ENCODE assay signal across 10 cellular contexts in genomic region chr5:398475-399295, GRCh38. TPM values are rescaled to one million over a fixed set of nuclear protein-coding genes. Genes with fewer than 3 reads are reported as not detected.
A peak's percentile ranks its signal among the peaks of the same experiment; 100 is the strongest.
DNase-seq lines count a peak whose midpoint lies in the region; ATAC-seq and TF ChIP-seq lines count a peak whose summit lies in the region.
"Had no signal": no experiment of that assay in that cellular context is flagged by ENCODE, and none has a peak within 500 bp of the region (broad histone marks: within the 10 kb centered on the region; RNA-seq: fewer than 3 reads in every experiment).

No MANE protein-coding gene starts in this region.

- H3K4me3 ChIP-seq in OCI-LY1 (ENCODE audit: low read depth, low read length, poor library complexity, severe bottlenecking) (peak overlapping the region; percentile 33), hepatocyte (no peak overlapping the region), upper lobe of right lung (no peak overlapping the region)

- H3K9me3 ChIP-seq in OCI-LY1 (ENCODE audit: low read length), result no peaks in the 10 kb centered on the region
- H3K9me3 ChIP-seq in hepatocyte (ENCODE audit: low read depth), result no peaks in the 10 kb centered on the region
- no peaks in the 10 kb centered on the region for H3K9me3 ChIP-seq in upper lobe of right lung
- H3K9me3 ChIP-seq: tibial artery had no signal

- H3K9me2 ChIP-seq in OCI-LY1 (ENCODE audit: low read depth, low read length) (no peaks in the 10 kb centered on the region), hepatocyte (replicated peaks; ENCODE audit: insufficient read depth) (no peaks in the 10 kb centered on the region)

- H3K79me2 ChIP-seq in OCI-LY1 (ENCODE audit: insufficient read depth, low read length), result no peaks in the 10 kb centered on the region
- no peaks in the 10 kb centered on the region for H3K79me2 ChIP-seq in hepatocyte

- no peak for TF ChIP-seq CTCF in OCI-LY1 (IDR thresholded peaks at IDR 0.05; ENCODE audit: low read length)
- TF ChIP-seq CTCF in hepatocyte (IDR thresholded peaks at IDR 0.05; ENCODE audit: poor library complexity), result no peak
- TF ChIP-seq CTCF in upper lobe of right lung (IDR thresholded peaks at IDR 0.05), result no peak

- H3K27me3 ChIP-seq in OCI-LY1 (ENCODE audit: insufficient read depth, low read length), result no peaks in the 10 kb centered on the region
- H3K27me3 ChIP-seq in hepatocyte, result no peaks in the 10 kb centered on the region
- no peaks in the 10 kb centered on the region for H3K27me3 ChIP-seq in upper lobe of right lung

- intact Hi-C loops in left cardiac atrium (cut with DNase I), result no loop called here
- intact Hi-C loops in left ventricle myocardium superior (cut with micrococcal nuclease), result no loop called here
- intact Hi-C loops in upper lobe of right lung (cut with DNase I), result no loop called here

- ATAC-seq in left cardiac atrium, result no peak
- ATAC-seq in left ventricle myocardium superior, result no peak
- no peak for ATAC-seq in upper lobe of right lung

- 88% methylated on average over 35 of the region's 35 CpGs for WGBS in hepatocyte (ENCODE audit: low lambda C conversion rate, missing lambda C conversion rate)

- H2AFZ ChIP-seq in OCI-LY1 (ENCODE audit: low read length), result no peak overlapping the region
- no peak overlapping the region for H2AFZ ChIP-seq in hepatocyte

- H4K20me1 ChIP-seq in OCI-LY1 (ENCODE audit: insufficient read depth, low read length) (no peaks in the 10 kb centered on the region), hepatocyte (ENCODE audit: insufficient read depth, poor library complexity, severe bottlenecking) (no peaks in the 10 kb centered on the region)

- H3K27ac ChIP-seq in OCI-LY1 (ENCODE audit: low read depth, low read length, poor library complexity, severe bottlenecking) (peak overlapping the region; percentile 96), hepatocyte (peak overlapping the region; percentile 94), upper lobe of right lung (peak overlapping the region; percentile 90)

- no peaks in the 10 kb centered on the region for H3F3A ChIP-seq in OCI-LY1 (ENCODE audit: insufficient read depth, low read length)

- DNase-seq in left cardiac atrium (peak; percentile 15), left ventricle myocardium superior (no peak), hepatocyte (ENCODE audit: low spot score) (peak; percentile 5), upper lobe of right lung (peak; percentile 59), occipital lobe (lab: John Stamatoyannopoulos, UW) (no peak)
- no peak for DNase-seq in stimulated activated naive CD4-positive, alpha-beta T cell treated with Interleukin-2 at 50 U/mL for 16 hours (lab: John Stamatoyannopoulos, UW)
- no peak for DNase-seq in activated CD4-positive, alpha-beta T cell treated with anti-CD3 and anti-CD28 coated beads, Interleukin-2, amount 50 U/mL, for 4 hours
- DNase-seq: MM.1S had no signal

- H3K4me2 ChIP-seq in OCI-LY1 (ENCODE audit: low read length) (peak overlapping the region; percentile 60), hepatocyte (peak overlapping the region; percentile 66)

- peaks cover 73% of the 10 kb centered on the region for H3K4me1 ChIP-seq in OCI-LY1 (ENCODE audit: insufficient read depth, low read length, severe bottlenecking)
- peaks cover 26% of the 10 kb centered on the region for H3K4me1 ChIP-seq in hepatocyte (ENCODE audit: insufficient read depth)
- H3K4me1 ChIP-seq in upper lobe of right lung, result peaks cover 32% of the 10 kb centered on the region

- no peaks in the 10 kb centered on the region for H3K36me3 ChIP-seq in OCI-LY1 (ENCODE audit: insufficient read depth, low read length)
- no peaks in the 10 kb centered on the region for H3K36me3 ChIP-seq in hepatocyte (replicated peaks; ENCODE audit: insufficient read depth, low read depth)
- no peaks in the 10 kb centered on the region for H3K36me3 ChIP-seq in upper lobe of right lung
- H3K36me3 ChIP-seq: tibial artery had no signal

- H3K9ac ChIP-seq in OCI-LY1 (ENCODE audit: low read length), result peak overlapping the region; percentile 65

RNA-seq across cellular contexts. Expression of gene EXOC3, which starts 44.3 kb away (rescaled TPM):
- total RNA-seq in left cardiac atrium, result 10 to 100 TPM; 41.4 to 42.3 TPM
- 49.1 TPM for total RNA-seq in left ventricle myocardium superior
- 30.9 and 38.3 TPM in 2 replicates for total RNA-seq in hepatocyte
- polyA plus RNA-seq in hepatocyte, result 36.1 and 45.3 TPM in 2 replicates
- 59.5 TPM for total RNA-seq in upper lobe of right lung
- 21.5 TPM for total RNA-seq in occipital lobe

Comparison
In these comparisons a context has a peak if more than half of its experiments do, and no peak if none do; other contexts are left out.
1. DNase-seq: peak in left cardiac atrium (single experiment), hepatocyte (single experiment) and upper lobe of right lung (single experiment); none in left ventricle myocardium superior (single experiment), occipital lobe (single experiment), stimulated activated naive CD4-positive, alpha-beta T cell treated with Interleukin-2 at 50 U/mL for 16 hours (single experiment) and activated CD4-positive, alpha-beta T cell treated with anti-CD3 and anti-CD28 coated beads, Interleukin-2, amount 50 U/mL, for 4 hours (0 of 2).
2. Peak in every context shown above with its lines, with median percentiles within 50 percentile points of each other: H3K27ac ChIP-seq.